ENCODE assay signal across 24 cellular contexts in the genomic region with DNA sequence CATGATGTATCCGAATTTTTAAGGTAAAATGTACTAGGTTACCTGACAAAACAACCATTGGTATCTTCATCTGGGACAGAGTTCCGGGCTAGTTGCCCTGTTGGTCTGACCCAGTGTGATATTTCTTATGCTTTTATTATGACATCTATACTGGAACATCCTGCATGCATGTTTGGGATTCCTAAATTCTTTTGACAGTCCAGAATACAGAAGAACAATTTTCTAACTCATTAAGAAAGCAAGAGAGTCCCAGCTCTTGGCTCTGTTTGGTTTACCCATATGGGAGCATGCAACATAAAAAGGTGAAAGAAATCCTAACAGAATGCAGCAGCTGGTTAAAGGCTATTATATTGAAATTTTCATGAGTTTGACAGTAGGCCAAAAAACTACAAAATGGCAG.
"Had no signal": no experiment of that assay in that cellular context is flagged by ENCODE, and none has a peak within 500 bp of the region (broad histone marks: within the 10 kb centered on the region; RNA-seq: fewer than 3 reads in every experiment).

No MANE protein-coding gene starts in this region.

- H3K36me3 ChIP-seq: colonic mucosa, esophagus squamous epithelium, heart right ventricle, neural progenitor cell, thoracic aorta, vagina, WERI-Rb-1 had no signal

- H3K27ac ChIP-seq: colonic mucosa, esophagus squamous epithelium, neural progenitor cell, thoracic aorta, vagina, WERI-Rb-1 had no signal

- H3K4me3 ChIP-seq: colonic mucosa, esophagus squamous epithelium, heart right ventricle, neural progenitor cell, thoracic aorta, vagina had no signal

- H3K4me2 ChIP-seq: neural progenitor cell had no signal

- H3K9ac ChIP-seq: neural progenitor cell had no signal

- H2AFZ ChIP-seq: neural progenitor cell had no signal

- ATAC-seq: activated CD8-positive, alpha-beta T cell treated with anti-CD3 and anti-CD28 coated beads, Interleukin-2, amount 10 ng/mL, durations not matched to agents 7 days and 5 days; activated T-helper 17 cell treated with anti-CD3 and anti-CD28 coated beads, Interleukin-2, amount 50 U/mL, for 72 hours; heart right ventricle; naive thymus-derived CD8-positive, alpha-beta T cell had no signal

- H3K36me3 Mint-ChIP-seq: activated naive CD8-positive, alpha-beta T cell treated with anti-CD3 and anti-CD28 coated beads, Interleukin-2, amount 10 ng/mL, durations not matched to agents 7 days and 5 days; naive thymus-derived CD8-positive, alpha-beta T cell; type B pancreatic cell had no signal

- H3K4me1 Mint-ChIP-seq: activated CD4-positive, alpha-beta T cell treated with anti-CD3 and anti-CD28 coated beads, Interleukin-2, amount 10 ng/mL, durations not matched to agents 7 days and 5 days; activated naive CD8-positive, alpha-beta T cell treated with anti-CD3 and anti-CD28 coated beads, Interleukin-2, amount 10 ng/mL, durations not matched to agents 7 days and 5 days; activated T-helper 17 cell treated with anti-CD3 and anti-CD28 coated beads, Interleukin-2, amount 50 U/mL, for 72 hours; naive thymus-derived CD8-positive, alpha-beta T cell had no signal

- H3K4me3 Mint-ChIP-seq: activated CD4-positive, alpha-beta T cell treated with anti-CD3 and anti-CD28 coated beads, Interleukin-2, amount 10 ng/mL, durations not matched to agents 7 days and 5 days; activated CD8-positive, alpha-beta T cell treated with anti-CD3 and anti-CD28 coated beads, Interleukin-2, amount 10 ng/mL, durations not matched to agents 7 days and 5 days; activated naive CD4-positive, alpha-beta T cell treated with anti-CD3 and anti-CD28 coated beads for 36 hours; activated naive CD8-positive, alpha-beta T cell treated with anti-CD3 and anti-CD28 coated beads, Interleukin-2, amount 10 ng/mL, durations not matched to agents 7 days and 5 days; activated T-cell treated with anti-CD3 and anti-CD28 coated beads, Interleukin-2, amount 50 U/mL, for 24 hours; activated T-helper 17 cell treated with anti-CD3 and anti-CD28 coated beads, Interleukin-2, amount 50 U/mL, for 72 hours; naive thymus-derived CD8-positive, alpha-beta T cell; neural progenitor cell; type B pancreatic cell had no signal

- DNase-seq: activated CD4-positive, alpha-beta T cell treated with anti-CD3 and anti-CD28 coated beads, Interleukin-2, amount 10 ng/mL, durations not matched to agents 7 days and 5 days; activated CD4-positive, CD25-positive, alpha-beta regulatory T cell treated with anti-CD3 and anti-CD28 coated beads, Interleukin-2, amount 50 U/mL, for 72 hours; activated CD8-positive, alpha-beta T cell treated with anti-CD3 and anti-CD28 coated beads, Interleukin-2, amount 10 ng/mL, durations not matched to agents 7 days and 5 days; activated naive CD4-positive, alpha-beta T cell treated with anti-CD3 and anti-CD28 coated beads for 36 hours; activated naive CD8-positive, alpha-beta T cell treated with anti-CD3 and anti-CD28 coated beads, Interleukin-2, amount 10 ng/mL, durations not matched to agents 7 days and 5 days; activated T-cell treated with anti-CD3 and anti-CD28 coated beads, Interleukin-2, amount 50 U/mL, for 24 hours; aorta; central memory CD4-positive, alpha-beta T cell; colonic mucosa; esophagus squamous epithelium; heart right ventricle; kidney; naive thymus-derived CD8-positive, alpha-beta T cell; retina; stimulated activated CD4-positive, alpha-beta T cell treated with anti-CD3 and anti-CD28 coated beads, Interleukin-4, amount 100 ng/mL, for 24 hours; stimulated activated naive CD4-positive, alpha-beta T cell treated with Interleukin-2 at 50 U/mL for 16 hours; T-helper 1 cell; WERI-Rb-1 had no signal

- H3K27me3 ChIP-seq: colonic mucosa, esophagus squamous epithelium, heart right ventricle, neural progenitor cell, vagina had no signal

- H3K9me3 Mint-ChIP-seq: activated CD4-positive, alpha-beta T cell treated with anti-CD3 and anti-CD28 coated beads, Interleukin-2, amount 10 ng/mL, durations not matched to agents 7 days and 5 days; activated naive CD4-positive, alpha-beta T cell treated with anti-CD3 and anti-CD28 coated beads for 36 hours; activated naive CD8-positive, alpha-beta T cell treated with anti-CD3 and anti-CD28 coated beads, Interleukin-2, amount 10 ng/mL, durations not matched to agents 7 days and 5 days; activated T-cell treated with anti-CD3 and anti-CD28 coated beads, Interleukin-2, amount 50 U/mL, for 24 hours; activated T-helper 17 cell treated with anti-CD3 and anti-CD28 coated beads, Interleukin-2, amount 50 U/mL, for 72 hours had no signal

- H3K4me1 ChIP-seq: colonic mucosa, esophagus squamous epithelium, neural progenitor cell, vagina had no signal

- H3K27ac Mint-ChIP-seq: activated CD4-positive, alpha-beta T cell treated with anti-CD3 and anti-CD28 coated beads, Interleukin-2, amount 10 ng/mL, durations not matched to agents 7 days and 5 days; activated CD8-positive, alpha-beta T cell treated with anti-CD3 and anti-CD28 coated beads, Interleukin-2, amount 10 ng/mL, durations not matched to agents 7 days and 5 days; activated naive CD4-positive, alpha-beta T cell treated with anti-CD3 and anti-CD28 coated beads for 36 hours; activated naive CD8-positive, alpha-beta T cell treated with anti-CD3 and anti-CD28 coated beads, Interleukin-2, amount 10 ng/mL, durations not matched to agents 7 days and 5 days; activated T-cell treated with anti-CD3 and anti-CD28 coated beads, Interleukin-2, amount 50 U/mL, for 24 hours; activated T-helper 17 cell treated with anti-CD3 and anti-CD28 coated beads, Interleukin-2, amount 50 U/mL, for 72 hours; naive thymus-derived CD8-positive, alpha-beta T cell; neural progenitor cell; progenitor cell of endocrine pancreas; type B pancreatic cell had no signal

- H3K27me3 Mint-ChIP-seq: activated CD4-positive, alpha-beta T cell treated with anti-CD3 and anti-CD28 coated beads, Interleukin-2, amount 10 ng/mL, durations not matched to agents 7 days and 5 days; activated naive CD8-positive, alpha-beta T cell treated with anti-CD3 and anti-CD28 coated beads, Interleukin-2, amount 10 ng/mL, durations not matched to agents 7 days and 5 days; activated T-helper 17 cell treated with anti-CD3 and anti-CD28 coated beads, Interleukin-2, amount 50 U/mL, for 72 hours; naive thymus-derived CD8-positive, alpha-beta T cell; progenitor cell of endocrine pancreas; type B pancreatic cell had no signal

- H3K9me3 ChIP-seq: colonic mucosa, esophagus squamous epithelium, heart right ventricle, thoracic aorta, vagina had no signal
